ENCODE assay signal across 13 cellular contexts in genomic region chr5:119393201-119393691, GRCh38. TPM values are rescaled to one million over a fixed set of nuclear protein-coding genes. Genes with fewer than 3 reads are reported as not detected.
A peak's percentile ranks its signal among the peaks of the same experiment; 100 is the strongest.
DNase-seq lines count a peak whose midpoint lies in the region; ATAC-seq and TF ChIP-seq lines count a peak whose summit lies in the region.
"Had no signal": no experiment of that assay in that cellular context is flagged by ENCODE, and none has a peak within 500 bp of the region (broad histone marks: within the 10 kb centered on the region; RNA-seq: fewer than 3 reads in every experiment).

No MANE protein-coding gene starts in this region.

- peaks cover 25% of the 10 kb centered on the region for H3K4me1 ChIP-seq in RWPE2 (ENCODE audit: insufficient read depth, poor library complexity, severe bottlenecking)
- H3K4me1 ChIP-seq in skeletal muscle satellite cell (ENCODE audit: control insufficient read depth, insufficient read depth, low read length) = peaks cover 43% of the 10 kb centered on the region

- no peak overlapping the region for H3K4me3 Mint-ChIP-seq in T-helper 1 cell treated with Interleukin-12 subunit alpha and Interleukin-12 subunit beta and Interleukin-4 antibody, amounts not matched to agents 30 μg/mL and 1 μg/mL, for 36 hours
- peak overlapping the region in 1 of 2 donors; percentile 15 for H3K4me3 Mint-ChIP-seq in effector memory CD8-positive, alpha-beta T cell

- DNase-seq in T-helper 1 cell (no peak), RWPE2 (ENCODE audit: low spot score) (no peak), NCI-H446 treated with DMSO at 0.1 percent for 48 hours (lab: John Stamatoyannopoulos, UW) (no peak), cerebellum (ENCODE audit: low spot score) (no peak)
- DNase-seq in effector memory CD8-positive, alpha-beta T cell = no peak
- DNase-seq: midbrain, MM.1S, OCI-M1 had no signal

- peak overlapping the region; percentile 72 for H3K4me2 ChIP-seq in skeletal muscle satellite cell (ENCODE audit: low read length)

- H3K27me3 Mint-ChIP-seq in T-helper 1 cell treated with Interleukin-12 subunit alpha and Interleukin-12 subunit beta and Interleukin-4 antibody, amounts not matched to agents 30 μg/mL and 1 μg/mL, for 36 hours (ENCODE audit: low read depth) = no peaks in the 10 kb centered on the region
- no peaks in the 10 kb centered on the region for H3K27me3 Mint-ChIP-seq in effector memory CD8-positive, alpha-beta T cell

- peaks cover 70% of the 10 kb centered on the region for H3K4me1 Mint-ChIP-seq in T-helper 1 cell treated with Interleukin-12 subunit alpha and Interleukin-12 subunit beta and Interleukin-4 antibody, amounts not matched to agents 30 μg/mL and 1 μg/mL, for 36 hours (ENCODE audit: low read depth)
- H3K4me1 Mint-ChIP-seq in effector memory CD8-positive, alpha-beta T cell (ENCODE audit: low read depth in 2 of 2) = peaks cover 56 to 66% of the 10 kb centered on the region in 2 donors

- H3K9ac ChIP-seq in skeletal muscle satellite cell (ENCODE audit: low read depth, low read length) = no peak overlapping the region

- H3K36me3 ChIP-seq in RWPE2 (ENCODE audit: low read depth) = peaks cover 24% of the 10 kb centered on the region
- H3K36me3 ChIP-seq in skeletal muscle satellite cell (ENCODE audit: insufficient read depth, low read length) = no peaks in the 10 kb centered on the region
- H3K36me3 ChIP-seq: breast epithelium had no signal

- ATAC-seq in RWPE2 (ENCODE audit: low read depth) = no peak
- no peak for ATAC-seq in effector memory CD8-positive, alpha-beta T cell (replicated peaks)
- no peak for ATAC-seq in HG03108 (IDR thresholded peaks at IDR 0.05; ENCODE audit: unreplicated experiment)

- H3K4me3 ChIP-seq in RWPE2 (ENCODE audit: severe bottlenecking) (no peak overlapping the region), skeletal muscle satellite cell (ENCODE audit: low read length) (no peak overlapping the region)
- H3K4me3 ChIP-seq: breast epithelium had no signal

- no peak for TF ChIP-seq CTCF in RWPE2 (IDR thresholded peaks at IDR 0.05; ENCODE audit: poor library complexity, severe bottlenecking)

- H3K9me3 Mint-ChIP-seq in T-helper 1 cell treated with Interleukin-12 subunit alpha and Interleukin-12 subunit beta and Interleukin-4 antibody, amounts not matched to agents 30 μg/mL and 1 μg/mL, for 36 hours = no peaks in the 10 kb centered on the region
- no peaks in the 10 kb centered on the region for H3K9me3 Mint-ChIP-seq in effector memory CD8-positive, alpha-beta T cell

- no peaks in the 10 kb centered on the region for H3K27me3 ChIP-seq in RWPE2 (ENCODE audit: insufficient read depth, poor library complexity, severe bottlenecking)
- no peaks in the 10 kb centered on the region for H3K27me3 ChIP-seq in skeletal muscle satellite cell (ENCODE audit: control insufficient read depth, insufficient read depth, low read length)
- H3K27me3 ChIP-seq: breast epithelium had no signal

- peak overlapping the region; percentile 45 for H3K27ac Mint-ChIP-seq in T-helper 1 cell treated with Interleukin-12 subunit alpha and Interleukin-12 subunit beta and Interleukin-4 antibody, amounts not matched to agents 30 μg/mL and 1 μg/mL, for 36 hours
- peak overlapping the region; percentile 26 to 65 for H3K27ac Mint-ChIP-seq in effector memory CD8-positive, alpha-beta T cell

- H3K27ac ChIP-seq in RWPE2 (ENCODE audit: poor library complexity, severe bottlenecking) = peak overlapping the region; percentile 20
- H3K27ac ChIP-seq: 22Rv1, breast epithelium had no signal

- H3K9me3 ChIP-seq in RWPE2 (ENCODE audit: severe bottlenecking) (no peaks in the 10 kb centered on the region), skeletal muscle satellite cell (replicated peaks; ENCODE audit: low read length) (no peaks in the 10 kb centered on the region)
- H3K9me3 ChIP-seq: breast epithelium had no signal

- H3K36me3 Mint-ChIP-seq in T-helper 1 cell treated with Interleukin-12 subunit alpha and Interleukin-12 subunit beta and Interleukin-4 antibody, amounts not matched to agents 30 μg/mL and 1 μg/mL, for 36 hours (ENCODE audit: low read depth) = peaks cover 60% of the 10 kb centered on the region
- peaks cover 54% of the 10 kb centered on the region for H3K36me3 Mint-ChIP-seq in effector memory CD8-positive, alpha-beta T cell (ENCODE audit: insufficient read depth)

RNA-seq across cellular contexts. Expression of gene TNFAIP8, which starts 37.4 kb away (rescaled TPM):
- total RNA-seq in skeletal muscle satellite cell (2012; rRNA removed) = 20.5 and 25.1 TPM in 2 replicates
- 8.6 TPM for total RNA-seq in cerebellum

RNA-seq across cellular contexts. Expression of gene HSD17B4, which starts 59.1 kb away (rescaled TPM):
- total RNA-seq in skeletal muscle satellite cell (2012; rRNA removed) = 112 and 139 TPM in 2 replicates
- total RNA-seq in cerebellum = 149 TPM
